Comparison of ENCODE assay signal across 11 cellular contexts in genomic region chr1:155186266-155186954, GRCh38. TPM values are rescaled to one million over a fixed set of nuclear protein-coding genes. Genes with fewer than 3 reads are reported as not detected.
DNase-seq lines count a peak whose midpoint lies in the region; ATAC-seq and TF ChIP-seq lines count a peak whose summit lies in the region.
"Had no signal": no experiment of that assay in that cellular context is flagged by ENCODE, and none has a peak within 500 bp of the region (broad histone marks: within the 10 kb centered on the region; RNA-seq: fewer than 3 reads in every experiment).

No MANE protein-coding gene starts in this region.

- H3K27me3 ChIP-seq in H7 (ENCODE audit: control insufficient read depth, insufficient read depth, low read length), result no peaks in the 10 kb centered on the region
- no peaks in the 10 kb centered on the region for H3K27me3 ChIP-seq in PC-9 (ENCODE audit: insufficient read depth, low read depth)

- peak overlapping the region; percentile 43 for H3K27ac Mint-ChIP-seq in neural crest cell (ENCODE audit: unreplicated experiment)

- no peak for ATAC-seq in HG02840 (IDR thresholded peaks at IDR 0.05; ENCODE audit: low FRiP score, unreplicated experiment)

- H3K9me3 ChIP-seq in PC-9 (ENCODE audit: insufficient read depth, low read depth), result no peaks in the 10 kb centered on the region
- H3K9me3 ChIP-seq: prostate gland had no signal

- no peaks in the 10 kb centered on the region for H3K79me2 ChIP-seq in PC-9 (ENCODE audit: low read depth)

- H3K27me3 Mint-ChIP-seq in neural crest cell (ENCODE audit: low read depth), result peaks cover 5% of the 10 kb centered on the region

- DNase-seq in H7, result peak; percentile 81
- DNase-seq in PC-9, result no peak
- DNase-seq in neural crest cell (ENCODE audit: low read depth, low spot score), result no peak
- DNase-seq in HK-2 (ENCODE audit: unreplicated experiment), result no peak
- DNase-seq in stimulated activated CD4-positive, alpha-beta T cell treated with anti-CD3 and anti-CD28 coated beads, Interleukin-2, amount 100 ng/mL, for 48 hours, result no peak
- DNase-seq: activated CD8-positive, alpha-beta memory T cell treated with anti-CD3 and anti-CD28 coated beads for 24 hours; amygdala; HCEC 1CT; immature natural killer cell had no signal

- H3K4me3 ChIP-seq in H7 (ENCODE audit: insufficient read depth, low read depth, low read length), result no peak overlapping the region
- H3K4me3 ChIP-seq in PC-9, result no peak overlapping the region
- H3K4me3 ChIP-seq: prostate gland had no signal

- H4K20me1 ChIP-seq in PC-9 (ENCODE audit: insufficient read depth), result no peaks in the 10 kb centered on the region

- POLR2A ChIA-PET in PC-9 (lab: Charles Lee; ENCODE audit: unreplicated experiment), result no interaction called here

- TF ChIP-seq CTCF in PC-9 (conservative IDR thresholded peaks at IDR 0.05) (no peak), neural crest cell (conservative IDR thresholded peaks at IDR 0.05) (no peak)

- peak overlapping the region; percentile 47 for H3K4me3 Mint-ChIP-seq in neural crest cell

- no peak overlapping the region for H3K27ac ChIP-seq in PC-9
- H3K27ac ChIP-seq: prostate gland had no signal

- H3F3A ChIP-seq in PC-9 (ENCODE audit: insufficient read depth, low read depth), result 0 out of 2 replicates have a peak, but pooled peaks cover 5% of the 10 kb centered on the region

- H3K4me2 ChIP-seq in PC-9, result 0 out of 2 replicates have a peak overlapping the region, but pooled peaks have one; percentile 7

- H3K4me1 ChIP-seq in PC-9 (replicated peaks; ENCODE audit: insufficient read depth), result peaks cover 8% of the 10 kb centered on the region; the same call in 1 of the 2 replicates
- H3K4me1 ChIP-seq: prostate gland had no signal

- BruUV-seq in PC-9 (replicated peaks; lab: Mats Ljungman, UMichigan), result TSS peak; percentile 15

- no peaks in the 10 kb centered on the region for H3K9me2 ChIP-seq in PC-9 (ENCODE audit: insufficient read depth)

- H2AFZ ChIP-seq in PC-9, result no peak overlapping the region

- no peaks in the 10 kb centered on the region for H3K9me3 Mint-ChIP-seq in neural crest cell
- H3K9me3 Mint-ChIP-seq: immature natural killer cell had no signal

- H3K36me3 Mint-ChIP-seq in neural crest cell (ENCODE audit: low read depth), result peaks cover 4% of the 10 kb centered on the region
- H3K36me3 Mint-ChIP-seq: immature natural killer cell had no signal

- intact Hi-C loops in PC-9 (cut with micrococcal nuclease; ENCODE audit: unreplicated experiment), result no loop called here

- CTCF ChIA-PET in PC-9 (lab: Charles Lee), result no interaction called here

- peaks cover 6% of the 10 kb centered on the region for H3K4me1 Mint-ChIP-seq in neural crest cell

- H3K36me3 ChIP-seq in H7 (replicated peaks; ENCODE audit: control insufficient read depth, insufficient read depth, low read length) (peaks cover 2% of the 10 kb centered on the region), PC-9 (ENCODE audit: low read depth) (no peaks in the 10 kb centered on the region)
- H3K36me3 ChIP-seq: prostate gland had no signal

RNA-seq across cellular contexts. Expression of gene TRIM46, which starts 12.8 kb away (rescaled TPM):
- 9.9 and 11.1 TPM in 2 replicates for total RNA-seq in H7 (2014; rRNA removed; shearing (Covaris generic))
- total RNA-seq in PC-9 (2021), result 6.0 and 6.2 TPM in 2 replicates
- total RNA-seq in neural crest cell, result 9.8 and 10.0 TPM in 2 replicates

RNA-seq across cellular contexts. Expression of gene KRTCAP2, which starts 13.3 kb away (rescaled TPM):
- 165 and 204 TPM in 2 replicates for total RNA-seq in H7 (2014; rRNA removed; shearing (Covaris generic))
- total RNA-seq in PC-9 (2021) (112 and 156 TPM in 2 replicates), neural crest cell (125 and 152 TPM in 2 replicates)

RNA-seq across cellular contexts. Expression of gene THBS3, which starts 21.3 kb away (rescaled TPM):
- 14.9 and 21.5 TPM in 2 replicates for total RNA-seq in H7 (2014; rRNA removed; shearing (Covaris generic))
- total RNA-seq in PC-9 (2021) (45.4 and 58.8 TPM in 2 replicates), neural crest cell (21.4 TPM in 2 replicates)

RNA-seq across cellular contexts. Expression of gene MTX1, which starts 22.1 kb away (rescaled TPM):
- total RNA-seq in H7 (2014; rRNA removed; shearing (Covaris generic)), result 180 and 221 TPM in 2 replicates
- total RNA-seq in PC-9 (2021), result 56.1 and 68.9 TPM in 2 replicates
- total RNA-seq in neural crest cell, result 36.0 and 38.3 TPM in 2 replicates

RNA-seq across cellular contexts. Expression of gene DPM3, which starts 46.1 kb away (rescaled TPM):
- 119 and 193 TPM in 2 replicates for total RNA-seq in H7 (2014; rRNA removed; shearing (Covaris generic))
- total RNA-seq in PC-9 (2021) (83.7 and 127 TPM in 2 replicates), neural crest cell (77.7 and 80.0 TPM in 2 replicates)
